ENCODE assay signal across 1 cellular context in the genomic region with DNA sequence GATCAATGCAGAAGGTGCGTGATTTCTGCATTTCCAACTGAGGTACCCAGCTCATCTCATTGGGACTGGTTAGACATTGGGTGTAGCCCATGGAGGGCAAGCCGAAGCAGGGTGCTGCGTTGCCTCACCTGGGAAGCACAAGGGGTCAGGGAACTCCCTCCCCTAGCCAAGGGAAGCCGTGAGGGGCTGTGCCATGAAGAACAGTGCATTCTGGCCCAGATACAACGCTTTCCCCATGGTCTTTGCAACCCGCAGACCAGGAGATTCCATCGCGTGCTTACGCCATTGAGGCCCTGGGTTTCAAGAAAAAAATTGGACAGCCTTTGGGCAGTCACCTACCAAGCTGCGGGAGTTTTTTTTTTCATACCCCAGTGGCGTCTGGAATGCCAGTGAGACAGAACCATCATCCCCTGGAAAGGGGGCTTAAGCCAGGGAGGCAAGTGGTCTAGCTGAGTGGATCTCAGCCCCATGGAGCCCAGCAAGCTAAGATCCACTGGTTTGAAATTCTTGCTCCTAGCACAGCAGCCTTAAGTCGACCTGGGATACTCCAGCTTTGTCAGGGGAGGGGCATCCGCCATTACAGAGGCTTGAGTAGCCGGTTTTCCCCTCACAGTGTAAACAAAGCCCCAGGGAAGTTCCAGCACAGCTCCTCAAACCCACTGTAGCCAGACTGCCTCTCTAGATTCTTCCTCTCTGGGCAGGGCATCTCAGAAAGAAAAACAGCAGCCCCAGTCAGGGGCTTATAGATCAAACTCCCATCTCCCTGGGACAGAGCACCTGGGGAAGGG.
TF ChIP-seq lines count a peak whose summit lies in the region.

No MANE protein-coding gene starts in this region.

TF ChIP-seq in HepG2, 621 proteins besides CTCF, POLR2A, EP300 and RAD21 (continues in another document):
- TF ChIP-seq CAMTA2 (CRISPR knock-in tag; IDR thresholded peaks at IDR 0.05; ENCODE audit: borderline replicate concordance) (0 out of 2 replicates have a peak, but pooled peaks have one; percentile 44), ZMYM4 (CRISPR knock-in tag; IDR thresholded peaks at IDR 0.05) (peak; percentile 44; the same call in 1 of the 2 replicates), ZSCAN31 (CRISPR knock-in tag; IDR thresholded peaks at IDR 0.05; ENCODE audit: low read depth) (no peak), ZNF460 (CRISPR knock-in tag; IDR thresholded peaks at IDR 0.05; ENCODE audit: borderline replicate concordance) (no peak), ZBTB8A (CRISPR knock-in tag; IDR thresholded peaks at IDR 0.05; ENCODE audit: borderline replicate concordance, low read depth) (no peak), SALL1 (CRISPR knock-in tag; IDR thresholded peaks at IDR 0.05) (peak; percentile 28; the same call in 1 of the 2 replicates), SOX6 (IDR thresholded peaks at IDR 0.05) (no peak), SOX6 (CRISPR knock-in tag; IDR thresholded peaks at IDR 0.05) (peak; percentile 46; the same call in 1 of the 2 replicates), SNAI1 (CRISPR knock-in tag; IDR thresholded peaks at IDR 0.05; ENCODE audit: borderline replicate concordance) (peak; percentile 74; the same call in 1 of the 2 replicates), ZNF792 (CRISPR knock-in tag; IDR thresholded peaks at IDR 0.05) (no peak), KMT2A (CRISPR knock-in tag; IDR thresholded peaks at IDR 0.05) (no peak), KDM5B (CRISPR knock-in tag; IDR thresholded peaks at IDR 0.05; ENCODE audit: borderline replicate concordance) (peak; percentile 50; the same call in 1 of the 2 replicates), FOXO1 (CRISPR knock-in tag; IDR thresholded peaks at IDR 0.05) (no peak), ZNF709 (CRISPR knock-in tag; IDR thresholded peaks at IDR 0.05) (peak; percentile 11; the same call in 1 of the 2 replicates), ZNF333 (CRISPR knock-in tag; IDR thresholded peaks at IDR 0.05; ENCODE audit: borderline replicate concordance) (0 out of 2 replicates have a peak, but pooled peaks have one; percentile 61), PAF1 (CRISPR knock-in tag; IDR thresholded peaks at IDR 0.05) (0 out of 2 replicates have a peak, but pooled peaks have one; percentile 53), TCF12 (IDR thresholded peaks at IDR 0.05) (no peak), TCF12 (CRISPR knock-in tag; IDR thresholded peaks at IDR 0.05) (0 out of 2 replicates have a peak, but pooled peaks have one; percentile 49), MEF2D (CRISPR knock-in tag; IDR thresholded peaks at IDR 0.05) (no peak), FOSL1 (CRISPR knock-in tag; IDR thresholded peaks at IDR 0.05; ENCODE audit: borderline replicate concordance) (no peak), ZNF563 (CRISPR knock-in tag; IDR thresholded peaks at IDR 0.05) (0 out of 2 replicates have a peak, but pooled peaks have one; percentile 17), MBD4 (IDR thresholded peaks at IDR 0.05; ENCODE audit: borderline replicate concordance, low read length) (0 out of 2 replicates have a peak, but pooled peaks have one; percentile 39), SRY (CRISPR knock-in tag; IDR thresholded peaks at IDR 0.05) (peak; percentile 44; the same call in 1 of the 2 replicates), ZNF33A (CRISPR knock-in tag; IDR thresholded peaks at IDR 0.05; ENCODE audit: borderline replicate concordance) (no peak), ZBTB38 (CRISPR knock-in tag; IDR thresholded peaks at IDR 0.05) (peak; percentile 70), ZNF703 (CRISPR knock-in tag; IDR thresholded peaks at IDR 0.05; ENCODE audit: borderline replicate concordance) (0 out of 2 replicates have a peak, but pooled peaks have one; percentile 38), ZNF550 (CRISPR knock-in tag; IDR thresholded peaks at IDR 0.05; ENCODE audit: borderline replicate concordance) (no peak), HNRNPL (IDR thresholded peaks at IDR 0.05; ENCODE audit: low read depth, low read length) (no peak), KDM5A (IDR thresholded peaks at IDR 0.05; ENCODE audit: borderline replicate concordance, low read length) (no peak)
- TF ChIP-seq, protein P1, sequence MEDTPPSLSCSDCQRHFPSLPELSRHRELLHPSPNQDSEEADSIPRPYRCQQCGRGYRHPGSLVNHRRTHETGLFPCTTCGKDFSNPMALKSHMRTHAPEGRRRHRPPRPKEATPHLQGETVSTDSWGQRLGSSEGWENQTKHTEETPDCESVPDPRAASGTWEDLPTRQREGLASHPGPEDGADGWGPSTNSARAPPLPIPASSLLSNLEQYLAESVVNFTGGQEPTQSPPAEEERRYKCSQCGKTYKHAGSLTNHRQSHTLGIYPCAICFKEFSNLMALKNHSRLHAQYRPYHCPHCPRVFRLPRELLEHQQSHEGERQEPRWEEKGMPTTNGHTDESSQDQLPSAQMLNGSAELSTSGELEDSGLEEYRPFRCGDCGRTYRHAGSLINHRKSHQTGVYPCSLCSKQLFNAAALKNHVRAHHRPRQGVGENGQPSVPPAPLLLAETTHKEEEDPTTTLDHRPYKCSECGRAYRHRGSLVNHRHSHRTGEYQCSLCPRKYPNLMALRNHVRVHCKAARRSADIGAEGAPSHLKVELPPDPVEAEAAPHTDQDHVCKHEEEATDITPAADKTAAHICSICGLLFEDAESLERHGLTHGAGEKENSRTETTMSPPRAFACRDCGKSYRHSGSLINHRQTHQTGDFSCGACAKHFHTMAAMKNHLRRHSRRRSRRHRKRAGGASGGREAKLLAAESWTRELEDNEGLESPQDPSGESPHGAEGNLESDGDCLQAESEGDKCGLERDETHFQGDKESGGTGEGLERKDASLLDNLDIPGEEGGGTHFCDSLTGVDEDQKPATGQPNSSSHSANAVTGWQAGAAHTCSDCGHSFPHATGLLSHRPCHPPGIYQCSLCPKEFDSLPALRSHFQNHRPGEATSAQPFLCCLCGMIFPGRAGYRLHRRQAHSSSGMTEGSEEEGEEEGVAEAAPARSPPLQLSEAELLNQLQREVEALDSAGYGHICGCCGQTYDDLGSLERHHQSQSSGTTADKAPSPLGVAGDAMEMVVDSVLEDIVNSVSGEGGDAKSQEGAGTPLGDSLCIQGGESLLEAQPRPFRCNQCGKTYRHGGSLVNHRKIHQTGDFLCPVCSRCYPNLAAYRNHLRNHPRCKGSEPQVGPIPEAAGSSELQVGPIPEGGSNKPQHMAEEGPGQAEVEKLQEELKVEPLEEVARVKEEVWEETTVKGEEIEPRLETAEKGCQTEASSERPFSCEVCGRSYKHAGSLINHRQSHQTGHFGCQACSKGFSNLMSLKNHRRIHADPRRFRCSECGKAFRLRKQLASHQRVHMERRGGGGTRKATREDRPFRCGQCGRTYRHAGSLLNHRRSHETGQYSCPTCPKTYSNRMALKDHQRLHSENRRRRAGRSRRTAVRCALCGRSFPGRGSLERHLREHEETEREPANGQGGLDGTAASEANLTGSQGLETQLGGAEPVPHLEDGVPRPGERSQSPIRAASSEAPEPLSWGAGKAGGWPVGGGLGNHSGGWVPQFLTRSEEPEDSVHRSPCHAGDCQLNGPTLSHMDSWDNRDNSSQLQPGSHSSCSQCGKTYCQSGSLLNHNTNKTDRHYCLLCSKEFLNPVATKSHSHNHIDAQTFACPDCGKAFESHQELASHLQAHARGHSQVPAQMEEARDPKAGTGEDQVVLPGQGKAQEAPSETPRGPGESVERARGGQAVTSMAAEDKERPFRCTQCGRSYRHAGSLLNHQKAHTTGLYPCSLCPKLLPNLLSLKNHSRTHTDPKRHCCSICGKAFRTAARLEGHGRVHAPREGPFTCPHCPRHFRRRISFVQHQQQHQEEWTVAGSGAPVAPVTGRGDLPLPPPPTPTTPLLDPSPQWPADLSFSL (CRISPR knock-in tag; IDR thresholded peaks at IDR 0.05), result no peak
- TF ChIP-seq, protein P2, sequence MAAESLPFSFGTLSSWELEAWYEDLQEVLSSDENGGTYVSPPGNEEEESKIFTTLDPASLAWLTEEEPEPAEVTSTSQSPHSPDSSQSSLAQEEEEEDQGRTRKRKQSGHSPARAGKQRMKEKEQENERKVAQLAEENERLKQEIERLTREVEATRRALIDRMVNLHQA (CRISPR knock-in tag; IDR thresholded peaks at IDR 0.05), result no peak
- TF ChIP-seq, protein P3, sequence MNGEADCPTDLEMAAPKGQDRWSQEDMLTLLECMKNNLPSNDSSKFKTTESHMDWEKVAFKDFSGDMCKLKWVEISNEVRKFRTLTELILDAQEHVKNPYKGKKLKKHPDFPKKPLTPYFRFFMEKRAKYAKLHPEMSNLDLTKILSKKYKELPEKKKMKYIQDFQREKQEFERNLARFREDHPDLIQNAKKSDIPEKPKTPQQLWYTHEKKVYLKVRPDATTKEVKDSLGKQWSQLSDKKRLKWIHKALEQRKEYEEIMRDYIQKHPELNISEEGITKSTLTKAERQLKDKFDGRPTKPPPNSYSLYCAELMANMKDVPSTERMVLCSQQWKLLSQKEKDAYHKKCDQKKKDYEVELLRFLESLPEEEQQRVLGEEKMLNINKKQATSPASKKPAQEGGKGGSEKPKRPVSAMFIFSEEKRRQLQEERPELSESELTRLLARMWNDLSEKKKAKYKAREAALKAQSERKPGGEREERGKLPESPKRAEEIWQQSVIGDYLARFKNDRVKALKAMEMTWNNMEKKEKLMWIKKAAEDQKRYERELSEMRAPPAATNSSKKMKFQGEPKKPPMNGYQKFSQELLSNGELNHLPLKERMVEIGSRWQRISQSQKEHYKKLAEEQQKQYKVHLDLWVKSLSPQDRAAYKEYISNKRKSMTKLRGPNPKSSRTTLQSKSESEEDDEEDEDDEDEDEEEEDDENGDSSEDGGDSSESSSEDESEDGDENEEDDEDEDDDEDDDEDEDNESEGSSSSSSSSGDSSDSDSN (CRISPR knock-in tag; IDR thresholded peaks at IDR 0.05), result no peak
- TF ChIP-seq, protein P4, sequence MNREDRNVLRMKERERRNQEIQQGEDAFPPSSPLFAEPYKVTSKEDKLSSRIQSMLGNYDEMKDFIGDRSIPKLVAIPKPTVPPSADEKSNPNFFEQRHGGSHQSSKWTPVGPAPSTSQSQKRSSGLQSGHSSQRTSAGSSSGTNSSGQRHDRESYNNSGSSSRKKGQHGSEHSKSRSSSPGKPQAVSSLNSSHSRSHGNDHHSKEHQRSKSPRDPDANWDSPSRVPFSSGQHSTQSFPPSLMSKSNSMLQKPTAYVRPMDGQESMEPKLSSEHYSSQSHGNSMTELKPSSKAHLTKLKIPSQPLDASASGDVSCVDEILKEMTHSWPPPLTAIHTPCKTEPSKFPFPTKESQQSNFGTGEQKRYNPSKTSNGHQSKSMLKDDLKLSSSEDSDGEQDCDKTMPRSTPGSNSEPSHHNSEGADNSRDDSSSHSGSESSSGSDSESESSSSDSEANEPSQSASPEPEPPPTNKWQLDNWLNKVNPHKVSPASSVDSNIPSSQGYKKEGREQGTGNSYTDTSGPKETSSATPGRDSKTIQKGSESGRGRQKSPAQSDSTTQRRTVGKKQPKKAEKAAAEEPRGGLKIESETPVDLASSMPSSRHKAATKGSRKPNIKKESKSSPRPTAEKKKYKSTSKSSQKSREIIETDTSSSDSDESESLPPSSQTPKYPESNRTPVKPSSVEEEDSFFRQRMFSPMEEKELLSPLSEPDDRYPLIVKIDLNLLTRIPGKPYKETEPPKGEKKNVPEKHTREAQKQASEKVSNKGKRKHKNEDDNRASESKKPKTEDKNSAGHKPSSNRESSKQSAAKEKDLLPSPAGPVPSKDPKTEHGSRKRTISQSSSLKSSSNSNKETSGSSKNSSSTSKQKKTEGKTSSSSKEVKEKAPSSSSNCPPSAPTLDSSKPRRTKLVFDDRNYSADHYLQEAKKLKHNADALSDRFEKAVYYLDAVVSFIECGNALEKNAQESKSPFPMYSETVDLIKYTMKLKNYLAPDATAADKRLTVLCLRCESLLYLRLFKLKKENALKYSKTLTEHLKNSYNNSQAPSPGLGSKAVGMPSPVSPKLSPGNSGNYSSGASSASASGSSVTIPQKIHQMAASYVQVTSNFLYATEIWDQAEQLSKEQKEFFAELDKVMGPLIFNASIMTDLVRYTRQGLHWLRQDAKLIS (CRISPR knock-in tag; IDR thresholded peaks at IDR 0.05), result 0 out of 2 replicates have a peak, but pooled peaks have one; percentile 73
- TF ChIP-seq, protein P5, sequence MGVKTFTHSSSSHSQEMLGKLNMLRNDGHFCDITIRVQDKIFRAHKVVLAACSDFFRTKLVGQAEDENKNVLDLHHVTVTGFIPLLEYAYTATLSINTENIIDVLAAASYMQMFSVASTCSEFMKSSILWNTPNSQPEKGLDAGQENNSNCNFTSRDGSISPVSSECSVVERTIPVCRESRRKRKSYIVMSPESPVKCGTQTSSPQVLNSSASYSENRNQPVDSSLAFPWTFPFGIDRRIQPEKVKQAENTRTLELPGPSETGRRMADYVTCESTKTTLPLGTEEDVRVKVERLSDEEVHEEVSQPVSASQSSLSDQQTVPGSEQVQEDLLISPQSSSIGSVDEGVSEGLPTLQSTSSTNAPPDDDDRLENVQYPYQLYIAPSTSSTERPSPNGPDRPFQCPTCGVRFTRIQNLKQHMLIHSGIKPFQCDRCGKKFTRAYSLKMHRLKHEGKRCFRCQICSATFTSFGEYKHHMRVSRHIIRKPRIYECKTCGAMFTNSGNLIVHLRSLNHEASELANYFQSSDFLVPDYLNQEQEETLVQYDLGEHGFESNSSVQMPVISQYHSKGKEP (CRISPR knock-in tag; IDR thresholded peaks at IDR 0.05), result no peak
- TF ChIP-seq, protein P6, sequence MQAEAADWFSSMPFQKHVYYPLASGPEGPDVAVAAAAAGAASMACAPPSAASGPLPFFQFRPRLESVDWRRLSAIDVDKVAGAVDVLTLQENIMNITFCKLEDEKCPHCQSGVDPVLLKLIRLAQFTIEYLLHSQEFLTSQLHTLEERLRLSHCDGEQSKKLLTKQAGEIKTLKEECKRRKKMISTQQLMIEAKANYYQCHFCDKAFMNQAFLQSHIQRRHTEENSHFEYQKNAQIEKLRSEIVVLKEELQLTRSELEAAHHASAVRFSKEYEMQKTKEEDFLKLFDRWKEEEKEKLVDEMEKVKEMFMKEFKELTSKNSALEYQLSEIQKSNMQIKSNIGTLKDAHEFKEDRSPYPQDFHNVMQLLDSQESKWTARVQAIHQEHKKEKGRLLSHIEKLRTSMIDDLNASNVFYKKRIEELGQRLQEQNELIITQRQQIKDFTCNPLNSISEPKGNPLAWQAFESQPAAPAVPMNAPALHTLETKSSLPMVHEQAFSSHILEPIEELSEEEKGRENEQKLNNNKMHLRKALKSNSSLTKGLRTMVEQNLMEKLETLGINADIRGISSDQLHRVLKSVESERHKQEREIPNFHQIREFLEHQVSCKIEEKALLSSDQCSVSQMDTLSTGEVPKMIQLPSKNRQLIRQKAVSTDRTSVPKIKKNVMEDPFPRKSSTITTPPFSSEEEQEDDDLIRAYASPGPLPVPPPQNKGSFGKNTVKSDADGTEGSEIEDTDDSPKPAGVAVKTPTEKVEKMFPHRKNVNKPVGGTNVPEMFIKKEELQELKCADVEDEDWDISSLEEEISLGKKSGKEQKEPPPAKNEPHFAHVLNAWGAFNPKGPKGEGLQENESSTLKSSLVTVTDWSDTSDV (CRISPR knock-in tag; IDR thresholded peaks at IDR 0.05), result no peak
